Comparison of ENCODE assay signal across 20 cellular contexts in genomic region chr2:15947431-15947830, GRCh38. TPM values are rescaled to one million over a fixed set of nuclear protein-coding genes. Genes with fewer than 3 reads are reported as not detected.
DNase-seq lines count a peak whose midpoint lies in the region; ATAC-seq and TF ChIP-seq lines count a peak whose summit lies in the region.
"Had no signal": no experiment of that assay in that cellular context is flagged by ENCODE, and none has a peak within 500 bp of the region (broad histone marks: within the 10 kb centered on the region; RNA-seq: fewer than 3 reads in every experiment).

No MANE protein-coding gene starts in this region.

- peaks cover 54% of the 10 kb centered on the region for H3K4me1 Mint-ChIP-seq in GM23338

- H3K4me1 ChIP-seq in BE2C: peaks cover 33% of the 10 kb centered on the region
- H3K4me1 ChIP-seq in GM23338 (ENCODE audit: insufficient read depth): peaks cover 34% of the 10 kb centered on the region
- no peaks in the 10 kb centered on the region for H3K4me1 ChIP-seq in iPS-15b (ENCODE audit: control insufficient read depth, insufficient read depth, low read length)

- peaks cover 4% of the 10 kb centered on the region; the same call in 1 of the 3 replicates for H3K9me3 Mint-ChIP-seq in GM23338
- H3K9me3 Mint-ChIP-seq: CD4-positive, alpha-beta T cell; CD8-positive, alpha-beta T cell had no signal

- peak overlapping the region; percentile 9 for H3K9ac ChIP-seq in iPS-15b (ENCODE audit: low read depth, low read length)
- H3K9ac ChIP-seq: BLaER1 treated with 17β-estradiol and CSF1 and Interleukin-3, amounts not matched to agents 10 nM and 100 nM had no signal

- peaks cover 32% of the 10 kb centered on the region for H4K20me1 ChIP-seq in GM23338 (replicated peaks; ENCODE audit: insufficient read depth)

- H3K4me2 ChIP-seq in GM23338: peak overlapping the region; percentile 48; the same call in 1 of the 2 replicates
- H3K4me2 ChIP-seq: BLaER1 treated with 17β-estradiol and CSF1 and Interleukin-3, amounts not matched to agents 10 nM and 100 nM had no signal

- H3K79me2 ChIP-seq in GM23338 (replicated peaks; ENCODE audit: insufficient read depth): peaks cover 56% of the 10 kb centered on the region

- no peaks in the 10 kb centered on the region for H3K9me2 ChIP-seq in GM23338 (ENCODE audit: insufficient read depth)

- peak; percentile 100 for DNase-seq in BE2C
- DNase-seq in GM23338 (ENCODE audit: low spot score): no peak
- DNase-seq in WERI-Rb-1: no peak
- DNase-seq in kidney tubule cell (ENCODE audit: low spot score): no peak
- no peak for DNase-seq in posterior cingulate gyrus
- no peak for DNase-seq in stimulated activated naive CD4-positive, alpha-beta T cell (lab: John Stamatoyannopoulos, UW)
- DNase-seq in activated CD4-positive, alpha-beta T cell treated with anti-CD3 and anti-CD28 coated beads, Interleukin-2, amount 50 U/mL, for 4 hours: no peak
- DNase-seq: 8988T; ACHN; Calu3; CD4-positive, alpha-beta T cell; CD8-positive, alpha-beta T cell; DMS79 treated with DMSO at 0.1 percent for 48 hours; GF-D8 had no signal

- H3K4me3 ChIP-seq in BE2C (ENCODE audit: low read depth, low read length) (no peak overlapping the region), GM23338 (no peak overlapping the region), WERI-Rb-1 (ENCODE audit: low read depth, low read length) (peak overlapping the region; percentile 67), iPS-15b (ENCODE audit: low read depth, low read length) (no peak overlapping the region)
- H3K4me3 ChIP-seq: BLaER1 treated with 17β-estradiol and CSF1 and Interleukin-3, amounts not matched to agents 10 nM and 100 nM had no signal

- H3K27ac ChIP-seq in GM23338 (ENCODE audit: low read depth): peak overlapping the region; percentile 84
- peak overlapping the region; percentile 48 for H3K27ac ChIP-seq in WERI-Rb-1
- H3K27ac ChIP-seq: BLaER1 treated with 17β-estradiol and CSF1 and Interleukin-3, amounts not matched to agents 10 nM and 100 nM; C4-2B had no signal

- peaks cover 64% of the 10 kb centered on the region for H3K36me3 ChIP-seq in BE2C
- H3K36me3 ChIP-seq in GM23338 (ENCODE audit: insufficient read depth): peaks cover 39% of the 10 kb centered on the region
- peaks cover 62% of the 10 kb centered on the region for H3K36me3 ChIP-seq in WERI-Rb-1
- H3K36me3 ChIP-seq in iPS-15b (ENCODE audit: control insufficient read depth, insufficient read depth, low read length): peaks cover 15% of the 10 kb centered on the region

- no peak overlapping the region for H3K27ac Mint-ChIP-seq in GM23338
- H3K27ac Mint-ChIP-seq: CD4-positive, alpha-beta T cell; CD8-positive, alpha-beta T cell had no signal

- TF ChIP-seq CTCF in BE2C (IDR thresholded peaks at IDR 0.05; ENCODE audit: low read depth, low read length): no peak
- TF ChIP-seq CTCF in GM23338 (conservative IDR thresholded peaks at IDR 0.05; ENCODE audit: low read depth in 2 of 2): no peak
- no peak for TF ChIP-seq CTCF in WERI-Rb-1 (IDR thresholded peaks at IDR 0.05; ENCODE audit: low read depth, low read length)

- H3K9me3 ChIP-seq in BE2C (peaks cover 2% of the 10 kb centered on the region; the same call in 1 of the 2 replicates), WERI-Rb-1 (ENCODE audit: severe bottlenecking) (no peaks in the 10 kb centered on the region), iPS-15b (ENCODE audit: control insufficient read depth, insufficient read depth, low read length) (no peaks in the 10 kb centered on the region)
- H3K9me3 ChIP-seq: BLaER1 treated with 17β-estradiol and CSF1 and Interleukin-3, amounts not matched to agents 10 nM and 100 nM; Caco-2 had no signal

- H3K4me3 Mint-ChIP-seq in GM23338: no peak overlapping the region
- H3K4me3 Mint-ChIP-seq: CD4-positive, alpha-beta T cell; CD8-positive, alpha-beta T cell had no signal

- peaks cover 12% of the 10 kb centered on the region for H3K27me3 ChIP-seq in BE2C
- H3K27me3 ChIP-seq in GM23338 (ENCODE audit: insufficient read depth): no peaks in the 10 kb centered on the region
- H3K27me3 ChIP-seq in WERI-Rb-1 (ENCODE audit: insufficient read depth, low read depth, severe bottlenecking): no peaks in the 10 kb centered on the region
- no peaks in the 10 kb centered on the region for H3K27me3 ChIP-seq in iPS-15b (ENCODE audit: control insufficient read depth, insufficient read depth, low read length)

- H3F3A ChIP-seq in GM23338 (replicated peaks; ENCODE audit: low read depth): peaks cover 44% of the 10 kb centered on the region

- ATAC-seq in GM23338: no peak
- ATAC-seq: CD8-positive, alpha-beta T cell had no signal

- no peak overlapping the region for H2AFZ ChIP-seq in GM23338

- peaks cover 65% of the 10 kb centered on the region for H3K36me3 Mint-ChIP-seq in GM23338 (ENCODE audit: low read depth)
- H3K36me3 Mint-ChIP-seq: CD8-positive, alpha-beta T cell had no signal

- peaks cover 25% of the 10 kb centered on the region for H3K27me3 Mint-ChIP-seq in GM23338 (ENCODE audit: insufficient read depth, low read depth, poor library complexity)

- intact Hi-C loops in posterior cingulate gyrus (cut with DNase I): no loop called here

TF ChIP-seq in GM23338, 12 proteins besides CTCF, POLR2A, EP300 and RAD21:
- TF ChIP-seq ZNF114 (CRISPR knock-in tag; IDR thresholded peaks at IDR 0.05) (no peak), ZNF331 (CRISPR knock-in tag; IDR thresholded peaks at IDR 0.05; ENCODE audit: low read depth) (no peak), REST (IDR thresholded peaks at IDR 0.05; ENCODE audit: unreplicated experiment) (no peak), JUNB (IDR thresholded peaks at IDR 0.05; ENCODE audit: unreplicated experiment) (no peak), STAT1 (IDR thresholded peaks at IDR 0.05; ENCODE audit: unreplicated experiment) (no peak), CREB1 (CRISPR knock-in tag; IDR thresholded peaks at IDR 0.05; ENCODE audit: low read depth) (no peak), ETS1 (IDR thresholded peaks at IDR 0.05) (no peak), EZH2phosphoT487 (IDR thresholded peaks at IDR 0.05; ENCODE audit: unreplicated experiment) (no peak), EZH2 (IDR thresholded peaks at IDR 0.05; ENCODE audit: low read depth, unreplicated experiment) (no peak), POLR2AphosphoS5 (IDR thresholded peaks at IDR 0.05; ENCODE audit: low read depth) (no peak)

RNA-seq across cellular contexts. Expression of gene MYCN, which starts 7.1 kb away (rescaled TPM):
- 1,296 TPM for polyA plus RNA-seq in BE2C (2012; ENCODE audit: insufficient read depth, insufficient read length, low read depth)
- total RNA-seq in GM23338 (2014; rRNA removed; shearing (Covaris generic)): 145 and 161 TPM in 2 replicates
- 50.8 and 60.8 TPM in 2 replicates for polyA plus RNA-seq in GM23338 (2016; fragmentation: Nextera tagmentation; extraction: Ambion mirVana)
- total RNA-seq: CD8-positive, alpha-beta T cell had no signal
- polyA plus RNA-seq: AG04450, BJ had no signal
